ENCODE assay signal across 9 cellular contexts in the genomic region with DNA sequence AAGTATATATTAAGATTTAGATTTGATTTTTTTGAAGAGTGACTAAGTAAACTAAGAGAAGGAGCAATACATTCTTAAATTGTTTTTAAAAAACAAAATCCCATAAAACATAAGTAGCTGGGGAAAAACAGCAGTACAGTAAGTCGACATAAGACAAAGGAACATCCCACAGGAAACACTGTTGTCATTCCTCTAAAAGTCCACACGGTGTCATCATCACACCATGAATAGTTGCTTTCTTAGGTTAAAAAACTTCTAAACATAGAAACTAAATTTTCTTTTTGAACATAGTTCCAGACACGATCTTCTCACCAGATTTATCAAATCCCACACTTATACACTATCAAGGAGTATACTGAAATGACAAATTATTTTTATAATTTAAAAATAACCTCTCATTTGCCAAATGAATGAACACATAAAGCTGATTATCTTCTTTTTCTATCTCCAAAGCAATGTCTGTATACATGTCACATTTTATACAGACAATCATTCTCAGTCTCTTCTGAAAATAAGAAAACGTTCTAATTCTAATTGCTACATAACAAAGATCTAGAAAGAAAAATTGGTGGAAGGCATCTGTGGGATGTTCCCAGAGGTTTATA. TPM values are rescaled to one million over a fixed set of nuclear protein-coding genes. Genes with fewer than 3 reads are reported as not detected.
A peak's percentile ranks its signal among the peaks of the same experiment; 100 is the strongest.
DNase-seq lines count a peak whose midpoint lies in the region; ATAC-seq and TF ChIP-seq lines count a peak whose summit lies in the region.
"Had no signal": no experiment of that assay in that cellular context is flagged by ENCODE, and none has a peak within 500 bp of the region (broad histone marks: within the 10 kb centered on the region; RNA-seq: fewer than 3 reads in every experiment).

No MANE protein-coding gene starts in this region.

- in situ Hi-C loops in gastrocnemius medialis (cut with MboI; ENCODE audit: low sequenced_read_pairs in 4 of 4) = loop anchor here in 3 of 4 donors (10.0 to 25.0 kb wide), 5 partner anchors 114 to 682 kb away; partner anchors contain the start of gene SH3GLB1 (in 1 of the 3)

- no peak overlapping the region for H3K4me3 ChIP-seq in adrenal gland
- no peak overlapping the region for H3K4me3 ChIP-seq in gastrocnemius medialis

- H3K9me3 ChIP-seq in adrenal gland (replicated peaks in 1 of 3) (no peaks in the 10 kb centered on the region), gastrocnemius medialis (no peaks in the 10 kb centered on the region)

- 2 to 6% (median 5%) methylated on average over 4 of the region's 4 CpGs for WGBS in adrenal gland, 4 donors

- H3K36me3 ChIP-seq in adrenal gland (replicated peaks in 1 of 2) (no peaks in the 10 kb centered on the region), gastrocnemius medialis (no peaks in the 10 kb centered on the region)

- H3K27ac ChIP-seq in adrenal gland (no peak overlapping the region), gastrocnemius medialis (no peak overlapping the region)

- DNase-seq in COR-L47 (lab: John Stamatoyannopoulos, UW) (peak; percentile 43), NCI-H345 treated with DMSO at 0.1 percent for 48 hours (lab: John Stamatoyannopoulos, UW; ENCODE audit: unreplicated experiment) (peak; percentile 80), adrenal gland (peak in 1 of 7 donors; percentile 13), left ventricle myocardium superior (no peak), gastrocnemius medialis (no peak)
- DNase-seq in activated CD4-positive, CD25-positive, alpha-beta regulatory T cell treated with anti-CD3 and anti-CD28 coated beads, Interleukin-2, amount 50 U/mL, for 72 hours = no peak

- H3K27me3 ChIP-seq in adrenal gland = no peaks in the 10 kb centered on the region
- no peaks in the 10 kb centered on the region for H3K27me3 ChIP-seq in gastrocnemius medialis

- TF ChIP-seq POLR2A in adrenal gland (IDR thresholded peaks at IDR 0.05) = no peak
- no peak for TF ChIP-seq POLR2A in gastrocnemius medialis (IDR thresholded peaks at IDR 0.05)

- intact Hi-C loops in adrenal gland (cut with DNase I) = no loop called here
- intact Hi-C loops in left ventricle myocardium superior (cut with micrococcal nuclease) = loop anchor here (10.0 kb wide), 1 partner anchor 124 kb away; no protein-coding TSS in a partner anchor
- intact Hi-C loops in gastrocnemius medialis (cut with DNase I; ENCODE audit: low total_unique reads) = loop anchor here (2.0 to 10.0 kb wide), 3 partner anchors 94 to 704 kb away; no protein-coding TSS in a partner anchor

- peak; percentile 82 for ATAC-seq in GM19395 (IDR thresholded peaks at IDR 0.05; ENCODE audit: unreplicated experiment)
- ATAC-seq in HG03442 (IDR thresholded peaks at IDR 0.05; ENCODE audit: unreplicated experiment) = peak; percentile 67
- peak; percentile 63 for ATAC-seq in left ventricle myocardium superior
- peak; percentile 45 to 75 for ATAC-seq in gastrocnemius medialis

- TF ChIP-seq CTCF in adrenal gland (IDR thresholded peaks at IDR 0.05) (peak; percentile 50 to 94 (median 86)), gastrocnemius medialis (IDR thresholded peaks at IDR 0.05 in 4 of 5, conservative IDR thresholded peaks at IDR 0.05 in 1 of 5) (peak; percentile 60 to 83 (median 73))

- H3K4me1 ChIP-seq in adrenal gland (replicated peaks in 1 of 2) (peaks cover 5 to 42% of the 10 kb centered on the region in 2 donors), gastrocnemius medialis (no peaks in the 10 kb centered on the region)

RNA-seq across cellular contexts. Expression of gene ODF2L, which starts 15.8 kb away (rescaled TPM):
- total RNA-seq in adrenal gland = 100 to 1,000 TPM in 1 of 8 donors, 10 to 100 TPM in 7; 10.2 to 117 (median 32.4) TPM
- 100 to 1,000 TPM in 1 of 3 donors, 10 to 100 TPM in 2; 32.7 to 277 (median 81.9) TPM for polyA plus RNA-seq in adrenal gland
- 7.6 TPM for total RNA-seq in left ventricle myocardium superior
- 1 to 10 TPM; 1.7 to 5.4 (median 2.4) TPM for total RNA-seq in gastrocnemius medialis

RNA-seq across cellular contexts. Expression of gene CLCA2, which starts 43.6 kb away (rescaled TPM):
- total RNA-seq in adrenal gland (1 to 10 TPM in 1 of 8 donors, under 1 TPM in 5, not detected in 2; 0.11 to 1.1 (median 0.33) TPM), left ventricle myocardium superior (not detected), gastrocnemius medialis (not detected)
- under 1 TPM; 0.13 to 0.35 (median 0.16) TPM for polyA plus RNA-seq in adrenal gland
- total RNA-seq: skeletal muscle tissue had no signal

Comparison
In these comparisons a context has a peak if more than half of its experiments do, and no peak if none do; other contexts are left out.
1. DNase-seq: peak in COR-L47 (single experiment) and NCI-H345 treated with DMSO at 0.1 percent for 48 hours (single experiment); none in left ventricle myocardium superior (single experiment), gastrocnemius medialis (0 of 2) and activated CD4-positive, CD25-positive, alpha-beta regulatory T cell treated with anti-CD3 and anti-CD28 coated beads, Interleukin-2, amount 50 U/mL, for 72 hours (single experiment).
2. intact Hi-C loops: an anchor here in left ventricle myocardium superior (10.0 kb wide) and gastrocnemius medialis (2.0 to 10.0 kb wide); none called in adrenal gland.
3. Peak in every context shown above with its lines, with median percentiles within 50 percentile points of each other: ATAC-seq.